8 cellular contexts compared by ENCODE assay signal in genomic region chr12:67630373-67631088, GRCh38. TPM values are rescaled to one million over a fixed set of nuclear protein-coding genes. Genes with fewer than 3 reads are reported as not detected.
DNase-seq lines count a peak whose midpoint lies in the region; ATAC-seq, FAIRE-seq and TF ChIP-seq lines count a peak whose summit lies in the region.

No MANE protein-coding gene starts in this region.

- H3K23me2 ChIP-seq in H1 (ENCODE audit: low read depth, low read length): no peaks in the 10 kb centered on the region

- no peak overlapping the region for H4K8ac ChIP-seq in H1 (ENCODE audit: extremely low read depth, insufficient read depth, low read length)

- H3K27ac ChIP-seq in KOPT-K1 (ENCODE audit: low read depth, low read length, poor library complexity, severe bottlenecking) (peak overlapping the region; percentile 63), H1 (ENCODE audit: low read depth, low read length) (no peak overlapping the region), spleen (peak overlapping the region; percentile 9 to 85 (median 72)), prostate gland (no peak overlapping the region), A673 (ENCODE audit: low read depth, low read length, poor library complexity, severe bottlenecking) (no peak overlapping the region)

- no peak overlapping the region for H3K18ac ChIP-seq in H1 (ENCODE audit: extremely low read depth, low read length)

- intact Hi-C loops in spleen (cut with DNase I; ENCODE audit: low total_unique reads) (no loop called here), prostate gland (cut with DNase I) (no loop called here), A673 (cut with micrococcal nuclease; ENCODE audit: unreplicated experiment) (no loop called here)

- no peak overlapping the region for H2BK15ac ChIP-seq in H1 (ENCODE audit: low read length)

- no peak overlapping the region for H3K23ac ChIP-seq in H1 (ENCODE audit: insufficient read length)

- no peaks in the 10 kb centered on the region for H3K36me3 ChIP-seq in GM06990 (ENCODE audit: control insufficient read depth, insufficient read depth, low read length)
- H3K36me3 ChIP-seq in KOPT-K1 (ENCODE audit: insufficient read depth, low read length): no peaks in the 10 kb centered on the region
- no peaks in the 10 kb centered on the region for H3K36me3 ChIP-seq in H1 (ENCODE audit: control insufficient read depth in 2 of 4, insufficient read depth in 4 of 4, low read length in 3 of 4)
- no peaks in the 10 kb centered on the region for H3K36me3 ChIP-seq in spleen
- H3K36me3 ChIP-seq in prostate gland: no peaks in the 10 kb centered on the region
- no peaks in the 10 kb centered on the region for H3K36me3 ChIP-seq in A673 (ENCODE audit: insufficient read depth, low read length, poor library complexity, severe bottlenecking)

- H4K5ac ChIP-seq in H1 (ENCODE audit: insufficient read length, low read depth, low read length): no peak overlapping the region

- WGBS in H1 (ENCODE audit: extremely low coverage in 1 of 2, insufficient coverage in 1 of 2, insufficient read length in 1 of 2, insufficient replicate concordance in 2 of 2, low coverage in 1 of 2, low lambda C conversion rate in 2 of 2, missing lambda C conversion rate in 1 of 2), 2 experiments: 35% methylated on average over 7 of the region's 7 CpGs; no CpG with 5 or more reads in 1 of the 2 experiments
- WGBS in spleen, 5 donors: 21 to 33% (median 26%) methylated on average over 7 of the region's 7 CpGs
- 65% methylated on average over 7 of the region's 7 CpGs for WGBS in prostate gland

- TF ChIP-seq CTCF in GM06990 (IDR thresholded peaks at IDR 0.05; ENCODE audit: insufficient read depth, low read length, poor library complexity, severe bottlenecking): no peak
- TF ChIP-seq CTCF in H1 (IDR thresholded peaks at IDR 0.05; ENCODE audit: control extremely low read depth in 1 of 3, insufficient read depth in 1 of 3, low read depth in 1 of 3, low read length in 3 of 3): peak in 1 of 3 experiments; percentile 2; a peak in 1 of 4 replicates
- TF ChIP-seq CTCF in spleen (IDR thresholded peaks at IDR 0.05 in 8 of 11, conservative IDR thresholded peaks at IDR 0.05 in 3 of 11): peak; percentile 23 to 81 (median 71)
- no peak for TF ChIP-seq CTCF in prostate gland (IDR thresholded peaks at IDR 0.05)
- no peak for TF ChIP-seq CTCF in A673 (conservative IDR thresholded peaks at IDR 0.05; ENCODE audit: low read depth, low read length)

- H3K14ac ChIP-seq in H1 (ENCODE audit: insufficient read length): no peak overlapping the region

- TF ChIP-seq POLR2A in H1 (IDR thresholded peaks at IDR 0.05; ENCODE audit: control extremely low read depth in 1 of 2, low read depth in 2 of 2, low read length in 2 of 2) (no peak), spleen (IDR thresholded peaks at IDR 0.05) (no peak), prostate gland (IDR thresholded peaks at IDR 0.05) (no peak)

- H3K4ac ChIP-seq in H1 (replicated peaks; ENCODE audit: insufficient read length, low read depth, low read length): no peak overlapping the region

- H4K20me1 ChIP-seq in H1 (replicated peaks in 1 of 2; ENCODE audit: control insufficient read depth in 1 of 2, insufficient read depth in 2 of 2, low read length in 2 of 2): no peaks in the 10 kb centered on the region

- no peak overlapping the region for H2BK20ac ChIP-seq in H1 (ENCODE audit: low read length)

- BruUV-seq in A673 (replicated peaks; lab: Mats Ljungman, UMichigan): no TSS peak

- H3K9me3 ChIP-seq in KOPT-K1 (ENCODE audit: insufficient read depth, low read length, poor library complexity, severe bottlenecking) (no peaks in the 10 kb centered on the region), H1 (ENCODE audit: insufficient read depth in 2 of 2, low read depth in 1 of 2, low read length in 1 of 2) (no peaks in the 10 kb centered on the region), spleen (no peaks in the 10 kb centered on the region), prostate gland (no peaks in the 10 kb centered on the region), A673 (ENCODE audit: low read depth, low read length, poor library complexity, severe bottlenecking) (no peaks in the 10 kb centered on the region)

- peak; percentile 60 for DNase-seq in GM06990 (ENCODE audit: extremely low read depth, insufficient read length)
- peak; percentile 68 to 75 for DNase-seq in activated CD4-positive, alpha-beta T cell treated with anti-CD3 and anti-CD28 coated beads for 4 hours
- DNase-seq in H1 (ENCODE audit: low read depth in 1 of 2, low spot score in 2 of 2): peak in 1 of 2 experiments; percentile 17
- DNase-seq in spleen: peak; percentile 95
- DNase-seq in prostate gland (ENCODE audit: low spot score): no peak
- DNase-seq in A673 (ENCODE audit: low spot score): no peak

- H3K4me1 ChIP-seq in H1 (replicated peaks in 1 of 4; ENCODE audit: control insufficient read depth in 3 of 4, insufficient read depth in 4 of 4, low read length in 3 of 4) (peaks cover 0 to 16% (median 10%) of the 10 kb centered on the region in 4 experiments; a peak in 5 of 7 replicates), spleen (peaks cover 8 to 67% (median 42%) of the 10 kb centered on the region in 6 donors), prostate gland (replicated peaks) (no peaks in the 10 kb centered on the region), A673 (ENCODE audit: insufficient read depth, low read length, poor library complexity, severe bottlenecking) (no peaks in the 10 kb centered on the region)

- H3K27me3 ChIP-seq in GM06990 (replicated peaks; ENCODE audit: control insufficient read depth, insufficient read depth, low read length) (no peaks in the 10 kb centered on the region), H1 (replicated peaks in 1 of 4; ENCODE audit: control insufficient read depth in 3 of 4, extremely low read depth in 1 of 4, insufficient read depth in 3 of 4, low read length in 3 of 4) (no peaks in the 10 kb centered on the region), spleen (replicated peaks in 1 of 7) (no peaks in the 10 kb centered on the region), prostate gland (replicated peaks; ENCODE audit: insufficient read depth) (no peaks in the 10 kb centered on the region), A673 (replicated peaks; ENCODE audit: insufficient read depth, low read depth, low read length, poor library complexity) (no peaks in the 10 kb centered on the region)

- H2BK120ac ChIP-seq in H1 (replicated peaks; ENCODE audit: low read depth, low read length): no peak overlapping the region

- no peak overlapping the region for H4K91ac ChIP-seq in H1 (replicated peaks; ENCODE audit: insufficient read length, low read length)

- CTCF ChIA-PET in H1 (lab: Charles Lee; ENCODE audit: partially characterized antibody): interaction anchor here (0.5 to 1.4 kb wide), 7 partner anchors 10 to 369 kb away, joined by 3 to 4 read pairs (median 3); partner anchors contain the start of gene DYRK2
- CTCF ChIA-PET in A673 (lab: Charles Lee): no interaction called here

- POLR2A ChIA-PET in H1 (lab: Charles Lee; ENCODE audit: partially characterized antibody) (interaction anchor here (0.8 kb wide), 1 partner anchor 111 kb away, joined by 4 read pairs; no protein-coding TSS in a partner anchor), A673 (lab: Charles Lee; ENCODE audit: low non-redundant PET) (no interaction called here)

- H2BK5ac ChIP-seq in H1 (ENCODE audit: low read depth, low read length): 0 out of 2 replicates have a peak overlapping the region, but pooled peaks have one; percentile 6

- H2AFZ ChIP-seq in H1 (ENCODE audit: low read length): peak overlapping the region; percentile 28; the same call in 1 of the 2 replicates

- TF ChIP-seq RAD21 in H1 (IDR thresholded peaks at IDR 0.05 in 1 of 2, conservative IDR thresholded peaks at IDR 0.05 in 1 of 2; ENCODE audit: low read depth in 2 of 2, low read length in 2 of 2): peak in 1 of 2 experiments; percentile 15; a peak in 1 of 4 replicates

- H3K4me3 ChIP-seq in GM06990 (replicated peaks; ENCODE audit: low read depth, low read length) (no peak overlapping the region), H1 (ENCODE audit: extremely low read depth in 1 of 4, insufficient read depth in 2 of 4, low read depth in 3 of 4, low read length in 4 of 4) (peak overlapping the region in 1 of 4 experiments; percentile 23; a peak in 2 of 8 replicates), spleen (peak overlapping the region in 1 of 8 donors; percentile 22), prostate gland (no peak overlapping the region), A673 (ENCODE audit: low read depth, low read length, poor library complexity, severe bottlenecking) (no peak overlapping the region)

- no peak overlapping the region for H2BK12ac ChIP-seq in H1 (ENCODE audit: low read depth, low read length)

- no peaks in the 10 kb centered on the region for H3K79me2 ChIP-seq in H1 (ENCODE audit: control insufficient read depth in 1 of 2, insufficient read depth in 2 of 2, low read length in 2 of 2)

- FAIRE-seq in H1 (lab: Jason Lieb, UNC): no peak

- H2AK5ac ChIP-seq in H1 (ENCODE audit: low read depth, low read length): no peak overlapping the region

- H3K56ac ChIP-seq in H1 (replicated peaks; ENCODE audit: insufficient read length, low read depth, low read length): no peak overlapping the region

- H3K4me2 ChIP-seq in H1 (ENCODE audit: insufficient read depth in 1 of 2, low read depth in 2 of 2, low read length in 2 of 2): peak overlapping the region; percentile 0 to 45; a peak in 2 of 4 replicates

- H3K9ac ChIP-seq in H1 (replicated peaks in 1 of 4; ENCODE audit: extremely low read depth in 1 of 4, low read depth in 3 of 4, low read length in 3 of 4): no peak overlapping the region

- no peak for TF ChIP-seq EP300 in H1 (IDR thresholded peaks at IDR 0.05; ENCODE audit: borderline replicate concordance in 1 of 2, low read depth in 2 of 2, low read length in 2 of 2)

- ATAC-seq in GM21717 (IDR thresholded peaks at IDR 0.05; ENCODE audit: unreplicated experiment): peak; percentile 98

- H3K79me1 ChIP-seq in H1 (ENCODE audit: low read depth, low read length): no peaks in the 10 kb centered on the region

TF ChIP-seq in H1, 55 proteins besides CTCF, POLR2A, EP300 and RAD21 (continues in another document):
- TF ChIP-seq SRF (IDR thresholded peaks at IDR 0.05; ENCODE audit: low read depth, low read length) (no peak), HDAC2 (IDR thresholded peaks at IDR 0.05; ENCODE audit: borderline replicate concordance in 1 of 2, low read depth in 2 of 2, low read length in 2 of 2) (no peak), JUN (IDR thresholded peaks at IDR 0.05; ENCODE audit: low read depth, low read length) (no peak)

RNA-seq across cellular contexts. Expression of gene DYRK2, which starts 18.0 kb away (rescaled TPM):
- total RNA-seq in H1 (2021; fragmentation: NEBNext Ultra II Directional; extraction: Animal tissue kit (Norgen Biotek cat#: 25700)): 31.6 and 34.9 TPM in 2 replicates
- 11.2 and 13.9 TPM in 2 replicates for polyA plus RNA-seq in H1 (2011; rRNA removed)
- 14.4 TPM for polyA plus RNA-seq in H1 (2011; cell fraction: cytosol; rRNA removed)
- 30.8 TPM for polyA plus RNA-seq in H1 (2011; cell fraction: nucleus; rRNA removed)
- polyA plus RNA-seq in H1 (2012, experiment 1 of 2): 18.9 to 22.9 TPM (median 20.4 TPM) in 4 replicates
- polyA plus RNA-seq in H1 (2012, experiment 2 of 2): 3.8 TPM
- polyA plus RNA-seq in H1 (2013, experiment 1 of 2): 10.4 TPM
- 10.1 TPM for polyA plus RNA-seq in H1 (2013, experiment 2 of 2)
- 72.5 and 75.7 TPM in 2 replicates for polyA minus RNA-seq in H1 (2011; rRNA and poly(A)+ RNA removed)
- 36.9 TPM for polyA minus RNA-seq in H1 (2011; cell fraction: cytosol; rRNA and poly(A)+ RNA removed)
- 61.0 TPM for polyA minus RNA-seq in H1 (2011; cell fraction: nucleus; rRNA and poly(A)+ RNA removed)
- 10 to 100 TPM; 27.4 to 42.8 (median 38.7) TPM for total RNA-seq in spleen
- polyA plus RNA-seq in spleen: 1 to 10 TPM; 5.0 to 7.3 (median 5.1) TPM
- 10 to 100 TPM; 16.7 to 31.9 TPM for total RNA-seq in prostate gland
- 28.6 and 35.2 TPM in 2 replicates for total RNA-seq in A673 (2021)

Comparison
In these comparisons a context has a peak if more than half of its experiments do, and no peak if none do; other contexts are left out.
1. DNase-seq: peak in GM06990 (single experiment), activated CD4-positive, alpha-beta T cell treated with anti-CD3 and anti-CD28 coated beads for 4 hours (2 of 2) and spleen (single experiment); none in prostate gland (single experiment) and A673 (single experiment).
2. CTCF ChIP-seq: peak in spleen (11 of 11); none in GM06990 (single experiment), prostate gland (0 of 4) and A673 (single experiment).
3. H3K27ac ChIP-seq: peak in KOPT-K1 (single experiment) and spleen (8 of 8); none in H1 (single experiment), prostate gland (0 of 2) and A673 (single experiment).